In genomic region chr10:20004087-20004523, GRCh38 we compare ENCODE assay signal across 9 cellular contexts.
A peak's percentile ranks its signal among the peaks of the same experiment; 100 is the strongest.
DNase-seq lines count a peak whose midpoint lies in the region; ATAC-seq and TF ChIP-seq lines count a peak whose summit lies in the region.
"Had no signal": no experiment of that assay in that cellular context is flagged by ENCODE, and none has a peak within 500 bp of the region (broad histone marks: within the 10 kb centered on the region; RNA-seq: fewer than 3 reads in every experiment).

No MANE protein-coding gene starts in this region.

- CTCF ChIA-PET in activated CD4-positive, alpha-beta memory T cell treated with anti-CD3 and anti-CD28 coated beads, Interleukin-2, amount 10 ng/mL, durations not matched to agents 7 days and 5 days (lab: Charles Lee) = no interaction called here

- POLR2A ChIA-PET in activated CD4-positive, alpha-beta memory T cell treated with anti-CD3 and anti-CD28 coated beads, Interleukin-2, amount 10 ng/mL, durations not matched to agents 7 days and 5 days (lab: Charles Lee) = no interaction called here

- DNase-seq in RPMI8226 (peak; percentile 88), hepatocyte (ENCODE audit: low spot score) (no peak), vagina (ENCODE audit: extremely low spot score in 2 of 2) (no peak), DMS79 (lab: John Stamatoyannopoulos, UW) (no peak), A172 (ENCODE audit: low spot score) (no peak)
- DNase-seq in activated CD4-positive, alpha-beta memory T cell treated with anti-CD3 and anti-CD28 coated beads, Interleukin-2, amount 10 ng/mL, durations not matched to agents 7 days and 5 days = no peak

- no peak for TF ChIP-seq POLR2A in vagina (IDR thresholded peaks at IDR 0.05)

- TF ChIP-seq CTCF in hepatocyte (IDR thresholded peaks at IDR 0.05; ENCODE audit: poor library complexity) = no peak
- TF ChIP-seq CTCF in vagina (IDR thresholded peaks at IDR 0.05) = no peak

- WGBS in hepatocyte (ENCODE audit: low lambda C conversion rate, missing lambda C conversion rate) = 87% methylated on average over 3 of the region's 3 CpGs

- peaks cover 8% of the 10 kb centered on the region for H3K79me2 ChIP-seq in hepatocyte

- no peaks in the 10 kb centered on the region for H3K27me3 Mint-ChIP-seq in activated CD4-positive, alpha-beta memory T cell treated with anti-CD3 and anti-CD28 coated beads, Interleukin-2, amount 10 ng/mL, durations not matched to agents 7 days and 5 days
- H3K27me3 Mint-ChIP-seq: stimulated activated naive CD8-positive, alpha-beta T cell treated with anti-CD3 and anti-CD28 coated beads, Interleukin-15, Interleukin-2, amounts not matched to agents 100 ng/mL and 50 ng/mL, for 24 hours had no signal

- no peak overlapping the region for H3K4me3 ChIP-seq in hepatocyte
- no peak overlapping the region for H3K4me3 ChIP-seq in vagina

- intact Hi-C loops in vagina (cut with DNase I) = no loop called here

- no peaks in the 10 kb centered on the region for H3K36me3 ChIP-seq in hepatocyte (replicated peaks; ENCODE audit: insufficient read depth, low read depth)
- H3K36me3 ChIP-seq in vagina = peaks cover 0 to 7% of the 10 kb centered on the region in 2 donors

- no peaks in the 10 kb centered on the region for H3K9me3 ChIP-seq in hepatocyte (ENCODE audit: low read depth)
- H3K9me3 ChIP-seq in vagina = no peaks in the 10 kb centered on the region

- H2AFZ ChIP-seq in hepatocyte = no peak overlapping the region

- no peak overlapping the region for H3K27ac Mint-ChIP-seq in activated CD4-positive, alpha-beta memory T cell treated with anti-CD3 and anti-CD28 coated beads, Interleukin-2, amount 10 ng/mL, durations not matched to agents 7 days and 5 days
- H3K27ac Mint-ChIP-seq: stimulated activated naive CD8-positive, alpha-beta T cell treated with anti-CD3 and anti-CD28 coated beads, Interleukin-15, Interleukin-2, amounts not matched to agents 100 ng/mL and 50 ng/mL, for 24 hours had no signal

- H3K27me3 ChIP-seq in hepatocyte = no peaks in the 10 kb centered on the region
- no peaks in the 10 kb centered on the region for H3K27me3 ChIP-seq in vagina

- peak; percentile 31 for ATAC-seq in GM18520 (IDR thresholded peaks at IDR 0.05; ENCODE audit: unreplicated experiment)
- ATAC-seq in HG02885 (IDR thresholded peaks at IDR 0.05; ENCODE audit: poor library complexity, unreplicated experiment) = peak; percentile 42

- H3K4me3 Mint-ChIP-seq in activated CD4-positive, alpha-beta memory T cell treated with anti-CD3 and anti-CD28 coated beads, Interleukin-2, amount 10 ng/mL, durations not matched to agents 7 days and 5 days = no peak overlapping the region
- H3K4me3 Mint-ChIP-seq: stimulated activated naive CD8-positive, alpha-beta T cell treated with anti-CD3 and anti-CD28 coated beads, Interleukin-15, Interleukin-2, amounts not matched to agents 100 ng/mL and 50 ng/mL, for 24 hours had no signal

- H3K9me2 ChIP-seq in hepatocyte (replicated peaks; ENCODE audit: insufficient read depth) = no peaks in the 10 kb centered on the region

- H3K4me1 ChIP-seq in hepatocyte (ENCODE audit: insufficient read depth) (no peaks in the 10 kb centered on the region), vagina (peaks cover 21% of the 10 kb centered on the region)

- H3K9me3 Mint-ChIP-seq in activated CD4-positive, alpha-beta memory T cell treated with anti-CD3 and anti-CD28 coated beads, Interleukin-2, amount 10 ng/mL, durations not matched to agents 7 days and 5 days = peaks cover 22% of the 10 kb centered on the region

- no peaks in the 10 kb centered on the region for H3K4me1 Mint-ChIP-seq in activated CD4-positive, alpha-beta memory T cell treated with anti-CD3 and anti-CD28 coated beads, Interleukin-2, amount 10 ng/mL, durations not matched to agents 7 days and 5 days

- peaks cover 2% of the 10 kb centered on the region for H4K20me1 ChIP-seq in hepatocyte (ENCODE audit: insufficient read depth, poor library complexity, severe bottlenecking)

- peak overlapping the region; percentile 15 for H3K4me2 ChIP-seq in hepatocyte

- no peaks in the 10 kb centered on the region for H3K36me3 Mint-ChIP-seq in activated CD4-positive, alpha-beta memory T cell treated with anti-CD3 and anti-CD28 coated beads, Interleukin-2, amount 10 ng/mL, durations not matched to agents 7 days and 5 days (ENCODE audit: low read depth)

- H3K27ac ChIP-seq in hepatocyte = peak overlapping the region; percentile 75
- H3K27ac ChIP-seq in vagina = peak overlapping the region; percentile 47
